In the genomic region with DNA sequence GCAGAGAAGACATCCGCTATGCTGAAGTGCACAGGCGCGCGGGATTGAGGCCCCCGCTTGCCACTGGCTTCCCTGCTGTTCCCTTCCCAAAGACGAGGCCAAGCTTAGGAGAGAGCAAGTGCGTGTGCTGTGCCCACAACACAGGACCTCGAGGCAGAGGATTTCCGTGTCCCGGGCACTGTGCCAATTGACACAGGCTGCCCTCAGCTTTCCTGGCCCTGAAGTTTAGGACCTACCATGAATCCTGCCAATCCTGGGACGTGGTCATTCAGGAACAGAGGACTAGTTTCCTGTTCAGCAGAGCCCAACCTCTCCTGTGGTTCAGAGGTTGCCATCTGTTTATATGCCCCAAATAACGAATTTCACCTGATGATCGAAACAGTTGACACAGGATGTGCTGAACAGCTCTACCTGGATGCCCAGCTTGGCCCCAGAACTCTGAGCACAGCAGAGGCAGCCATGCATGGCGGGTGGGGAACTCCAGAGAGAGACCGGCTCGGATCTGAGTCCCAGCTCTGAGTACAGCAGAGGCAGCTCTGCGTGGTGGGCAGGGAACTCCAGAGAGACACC, we compare ENCODE assay signal across 11 cellular contexts. TPM values are rescaled to one million over a fixed set of nuclear protein-coding genes. Genes with fewer than 3 reads are reported as not detected.
DNase-seq lines count a peak whose midpoint lies in the region; ATAC-seq and TF ChIP-seq lines count a peak whose summit lies in the region.
"Had no signal": no experiment of that assay in that cellular context is flagged by ENCODE, and none has a peak within 500 bp of the region (broad histone marks: within the 10 kb centered on the region; RNA-seq: fewer than 3 reads in every experiment).

No MANE protein-coding gene starts in this region.

- no peaks in the 10 kb centered on the region for H3K27me3 Mint-ChIP-seq in type B pancreatic cell

- no peak for DNase-seq in type B pancreatic cell (ENCODE audit: extremely low spot score, unreplicated experiment)
- no peak for DNase-seq in H4 (ENCODE audit: low spot score)
- DNase-seq in trophoblast cell: no peak
- DNase-seq: brain microvascular endothelial cell, IMR-90, occipital lobe had no signal

- H3K9ac ChIP-seq in BLaER1 treated with 17β-estradiol and CSF1 and Interleukin-3, amounts not matched to agents 10 nM and 100 nM: peak overlapping the region in 2 of 11 experiments; percentile 15 to 21; a peak in 2 of 22 replicates
- H3K9ac ChIP-seq in trophoblast cell (ENCODE audit: low read length): no peak overlapping the region

- H3K18ac ChIP-seq in trophoblast cell (ENCODE audit: low read length): no peak overlapping the region

- ATAC-seq in GM19043 (IDR thresholded peaks at IDR 0.05; ENCODE audit: low read depth, unreplicated experiment) (peak; percentile 47), HG03175 (IDR thresholded peaks at IDR 0.05; ENCODE audit: unreplicated experiment) (peak; percentile 61), esophagus mucosa (peak; percentile 41), HG03025 (IDR thresholded peaks at IDR 0.05; ENCODE audit: low FRiP score, unreplicated experiment) (no peak)

- no peak overlapping the region for H2AK5ac ChIP-seq in trophoblast cell (ENCODE audit: low read length)

- H2BK5ac ChIP-seq in trophoblast cell (ENCODE audit: low read depth, low read length, poor library complexity): no peak overlapping the region

- peak overlapping the region in 1 of 10 experiments; percentile 24; a peak in 1 of 20 replicates for H3K4me3 ChIP-seq in BLaER1 treated with 17β-estradiol and CSF1 and Interleukin-3, amounts not matched to agents 10 nM and 100 nM
- no peak overlapping the region for H3K4me3 ChIP-seq in trophoblast cell (ENCODE audit: low read depth, low read length)

- H3K36me3 ChIP-seq in BLaER1 treated with 17β-estradiol and CSF1 and Interleukin-3, amounts not matched to agents 10 nM and 100 nM: peaks cover 0 to 16% (median 3%) of the 10 kb centered on the region in 11 experiments; a peak in 6 of 22 replicates
- peaks cover 16 to 41% of the 10 kb centered on the region in 2 experiments for H3K36me3 ChIP-seq in trophoblast cell (ENCODE audit: control insufficient read depth in 1 of 2, insufficient read depth in 2 of 2, low read length in 2 of 2)
- H3K36me3 ChIP-seq: brain microvascular endothelial cell had no signal

- no peaks in the 10 kb centered on the region for H3K79me1 ChIP-seq in trophoblast cell (ENCODE audit: low read length)

- H3K9me3 Mint-ChIP-seq in type B pancreatic cell: no peaks in the 10 kb centered on the region

- peaks cover 0 to 53% (median 0%) of the 10 kb centered on the region in 11 experiments; a peak in 7 of 22 replicates for H4K20me1 ChIP-seq in BLaER1 treated with 17β-estradiol and CSF1 and Interleukin-3, amounts not matched to agents 10 nM and 100 nM

- H2BK12ac ChIP-seq in trophoblast cell (ENCODE audit: low read length): no peak overlapping the region

- H3K23ac ChIP-seq in trophoblast cell (ENCODE audit: low read length): no peak overlapping the region

- 0 out of 22 replicates have a peak overlapping the region, but pooled peaks of 1 of the 11 experiments have one; percentile 3 for H3K27ac ChIP-seq in BLaER1 treated with 17β-estradiol and CSF1 and Interleukin-3, amounts not matched to agents 10 nM and 100 nM
- H3K27ac ChIP-seq in trophoblast cell (ENCODE audit: low read depth, low read length): no peak overlapping the region
- H3K27ac ChIP-seq: brain microvascular endothelial cell had no signal

- H3K79me2 ChIP-seq in trophoblast cell (ENCODE audit: control insufficient read depth, insufficient read depth, low read length, poor library complexity): no peaks in the 10 kb centered on the region

- no CpG with 5 or more reads among the region's 17 CpGs for WGBS in trophoblast cell (ENCODE audit: extremely low coverage, insufficient coverage, insufficient read length)

- H2AFZ ChIP-seq in trophoblast cell (ENCODE audit: insufficient read depth, low read length, poor library complexity): no peak overlapping the region

- no peak overlapping the region for H4K91ac ChIP-seq in trophoblast cell (ENCODE audit: low read depth, low read length)

- no peak overlapping the region for H2BK120ac ChIP-seq in trophoblast cell (ENCODE audit: insufficient read depth, low read length, poor library complexity)

- peaks cover 0 to 19% (median 0%) of the 10 kb centered on the region in 11 experiments; a peak in 3 of 22 replicates for H3K27me3 ChIP-seq in BLaER1 treated with 17β-estradiol and CSF1 and Interleukin-3, amounts not matched to agents 10 nM and 100 nM
- H3K27me3 ChIP-seq in trophoblast cell (ENCODE audit: insufficient read depth, low read length): no peaks in the 10 kb centered on the region
- H3K27me3 ChIP-seq: brain microvascular endothelial cell had no signal

- no peaks in the 10 kb centered on the region for H3K9me3 ChIP-seq in BLaER1 treated with 17β-estradiol and CSF1 and Interleukin-3, amounts not matched to agents 10 nM and 100 nM (replicated peaks in 1 of 11)
- H3K9me3 ChIP-seq in trophoblast cell (ENCODE audit: insufficient read depth, low read depth, low read length): no peaks in the 10 kb centered on the region

- no peak overlapping the region for H3K27ac Mint-ChIP-seq in type B pancreatic cell

- H3K36me3 Mint-ChIP-seq in type B pancreatic cell: peaks cover 9% of the 10 kb centered on the region

- H3K4me2 ChIP-seq in BLaER1 treated with 17β-estradiol and CSF1 and Interleukin-3, amounts not matched to agents 10 nM and 100 nM: peak overlapping the region; percentile 75 to 98 (median 79)
- no peak overlapping the region for H3K4me2 ChIP-seq in trophoblast cell (ENCODE audit: low read length)

- peaks cover 31% of the 10 kb centered on the region for H3K4me1 Mint-ChIP-seq in type B pancreatic cell (ENCODE audit: unreplicated experiment)

- no peak overlapping the region for H3K4ac ChIP-seq in trophoblast cell (ENCODE audit: low read depth, low read length)

- no peak overlapping the region for H4K8ac ChIP-seq in trophoblast cell (ENCODE audit: low read depth, low read length)

- H3K4me3 Mint-ChIP-seq in type B pancreatic cell: no peak overlapping the region

- no peak overlapping the region for H3K14ac ChIP-seq in trophoblast cell (ENCODE audit: low read length)

- no peak for TF ChIP-seq CTCF in type B pancreatic cell (conservative IDR thresholded peaks at IDR 0.05)

- no peak overlapping the region for H4K12ac ChIP-seq in trophoblast cell (ENCODE audit: low read depth, low read length)

- H3K4me1 ChIP-seq in BLaER1 treated with 17β-estradiol and CSF1 and Interleukin-3, amounts not matched to agents 10 nM and 100 nM: peaks cover 51 to 75% (median 68%) of the 10 kb centered on the region in 10 experiments
- no peaks in the 10 kb centered on the region for H3K4me1 ChIP-seq in trophoblast cell (ENCODE audit: control insufficient read depth in 1 of 2, insufficient read depth in 2 of 2, low read length in 2 of 2)

RNA-seq across cellular contexts. Expression of a gene that starts 22.0 kb away (rescaled TPM):
- 13.9 TPM for total RNA-seq in esophagus mucosa
- 24.8 and 44.2 TPM in 2 replicates for total RNA-seq in type B pancreatic cell (ENCODE audit: low replicate concordance)
- 6.7 and 9.2 TPM in 2 replicates for total RNA-seq in H4 (2014; rRNA removed; shearing (Covaris generic))
- polyA plus RNA-seq in trophoblast cell (2013): 15.1 and 16.6 TPM in 2 replicates

RNA-seq across cellular contexts. Expression of a gene that starts 39.7 kb away (rescaled TPM):
- 0.24 TPM for total RNA-seq in esophagus mucosa
- total RNA-seq in type B pancreatic cell (ENCODE audit: low replicate concordance): 2.1 and 5.2 TPM in 2 replicates
- not detected in 2 replicates for total RNA-seq in H4 (2014; rRNA removed; shearing (Covaris generic))
- 0.12 and 0.17 TPM in 2 replicates for polyA plus RNA-seq in trophoblast cell (2013)
- total RNA-seq: IMR-90 had no signal
- polyA plus RNA-seq: IMR-90 had no signal
